8 cellular contexts compared by ENCODE assay signal in the genomic region with DNA sequence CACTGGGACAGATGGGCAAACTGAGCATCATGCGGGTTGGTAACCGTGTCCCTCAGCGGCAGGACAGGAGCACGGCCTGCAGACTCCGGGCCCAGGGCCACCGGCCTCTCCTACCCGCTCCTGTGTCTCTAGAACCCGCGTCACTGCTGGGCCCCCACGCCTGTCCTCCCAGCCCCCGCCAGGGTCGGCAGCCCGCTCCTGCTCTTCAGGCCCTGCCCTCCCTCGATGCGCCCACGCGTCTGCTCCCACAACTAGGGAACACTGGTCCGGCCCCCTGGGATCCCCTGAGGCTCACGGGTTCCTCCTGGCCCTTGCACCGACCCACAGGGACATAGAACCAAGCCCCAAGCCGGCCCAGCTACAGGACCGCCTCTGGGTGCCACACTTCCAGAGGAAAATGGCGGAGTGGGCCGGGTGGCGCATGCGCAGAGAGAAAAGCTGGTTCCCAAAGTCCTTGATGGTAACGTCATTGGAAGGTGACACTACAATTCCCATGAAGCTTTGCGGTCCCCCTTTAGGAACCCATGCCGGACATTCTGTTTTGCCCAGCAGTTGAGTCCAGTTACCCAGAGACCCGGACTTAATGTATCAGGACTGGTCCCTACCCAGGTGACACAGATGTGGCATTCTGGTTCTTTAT.
DNase-seq lines count a peak whose midpoint lies in the region; ATAC-seq, FAIRE-seq and TF ChIP-seq lines count a peak whose summit lies in the region.
"Not testable (repeated sequence)": the region's sequence is repeated elsewhere in the genome, so short reads cannot be mapped to it uniquely, and the experiment has no call there.

No MANE protein-coding gene starts in this region.

- not testable (repeated sequence) for H3K27ac Mint-ChIP-seq in chondrocyte (ENCODE audit: unreplicated experiment)

- FAIRE-seq in kidney (lab: Jason Lieb, UNC), result not testable (repeated sequence)

- H3K4me1 Mint-ChIP-seq in chondrocyte (ENCODE audit: low read depth), result not testable (repeated sequence)

- in situ Hi-C loops in astrocyte of the spinal cord (cut with HindIII; ENCODE audit: low sequenced_read_pairs), result not testable (repeated sequence)

- ATAC-seq in RWPE2 (ENCODE audit: low read depth); Right ventricle myocardium inferior: not testable (repeated sequence)

- intact Hi-C loops in Right ventricle myocardium inferior (cut with DNase I); kidney (cut with DNase I): not testable (repeated sequence)

- H3K27ac ChIP-seq in HL-60 (replicated peaks); RWPE2 (ENCODE audit: poor library complexity, severe bottlenecking); kidney (ENCODE audit: low read depth in 2 of 2, low read length in 2 of 2): not testable (repeated sequence)

- H3K4me1 ChIP-seq in RWPE2 (ENCODE audit: insufficient read depth, poor library complexity, severe bottlenecking); kidney (ENCODE audit: control insufficient read depth in 1 of 2, insufficient read depth in 1 of 2, low read depth in 1 of 2, low read length in 2 of 2): not testable (repeated sequence)

- not testable (repeated sequence) for TF ChIP-seq CTCF in AG10803 (conservative IDR thresholded peaks at IDR 0.05; ENCODE audit: low read length); GM06990 (IDR thresholded peaks at IDR 0.05; ENCODE audit: insufficient read depth, low read length, poor library complexity, severe bottlenecking); HL-60 (IDR thresholded peaks at IDR 0.05; ENCODE audit: insufficient read depth, low read length); RWPE2 (IDR thresholded peaks at IDR 0.05; ENCODE audit: poor library complexity, severe bottlenecking); astrocyte of the spinal cord (IDR thresholded peaks at IDR 0.05; ENCODE audit: low read depth, low read length); chondrocyte (IDR thresholded peaks at IDR 0.05); kidney (IDR thresholded peaks at IDR 0.05; ENCODE audit: borderline replicate concordance, extremely low read depth, insufficient read depth)

- not testable (repeated sequence) for H3K36me3 ChIP-seq in GM06990 (ENCODE audit: control insufficient read depth, insufficient read depth, low read length); RWPE2 (ENCODE audit: low read depth); kidney (ENCODE audit: control insufficient read depth in 1 of 2, insufficient read depth in 2 of 2, low read length in 2 of 2)

- H3K4me3 ChIP-seq in AG10803 (ENCODE audit: low read length), result peak overlapping the region; percentile 27; the same call in 1 of the 2 replicates
- H3K4me3 ChIP-seq in GM06990 (replicated peaks; ENCODE audit: low read depth, low read length), result peak overlapping the region; percentile 35; the same call in 1 of the 2 replicates
- H3K4me3 ChIP-seq in HL-60 (replicated peaks; ENCODE audit: insufficient read depth, low read length), result 0 out of 2 replicates have a peak overlapping the region, but pooled peaks have one; percentile 12
- H3K4me3 ChIP-seq in RWPE2 (ENCODE audit: severe bottlenecking); kidney (ENCODE audit: low read length in 2 of 2): not testable (repeated sequence)
- H3K4me3 ChIP-seq in astrocyte of the spinal cord (ENCODE audit: low read depth, low read length), result peak overlapping the region; percentile 17

- H3K9me3 Mint-ChIP-seq in chondrocyte (ENCODE audit: low read depth), result not testable (repeated sequence)

- H3K4me3 Mint-ChIP-seq in chondrocyte (ENCODE audit: unreplicated experiment), result not testable (repeated sequence)

- not testable (repeated sequence) for DNase-seq in AG10803 (ENCODE audit: low read depth); HL-60 (ENCODE audit: low read depth in 1 of 2, low spot score in 1 of 2); astrocyte of the spinal cord (ENCODE audit: low read depth, low spot score)
- peak; percentile 1 for DNase-seq in GM06990 (ENCODE audit: extremely low read depth, insufficient read length)
- peak; percentile 25 for DNase-seq in RWPE2 (ENCODE audit: low spot score)
- peak; percentile 37 for DNase-seq in chondrocyte (ENCODE audit: low spot score)
- peak; percentile 48 for DNase-seq in Right ventricle myocardium inferior (ENCODE audit: missing footprints)
- peak; percentile 45 for DNase-seq in kidney

- H3K9ac ChIP-seq in kidney (ENCODE audit: low read length in 2 of 2), result not testable (repeated sequence)

- not testable (repeated sequence) for H3K36me3 Mint-ChIP-seq in chondrocyte (ENCODE audit: low read depth)

- H3K27me3 ChIP-seq in GM06990 (replicated peaks; ENCODE audit: control insufficient read depth, insufficient read depth, low read length); HL-60 (ENCODE audit: insufficient read depth, poor library complexity, severe bottlenecking); RWPE2 (ENCODE audit: insufficient read depth, poor library complexity, severe bottlenecking): not testable (repeated sequence)

- not testable (repeated sequence) for H3K27me3 Mint-ChIP-seq in chondrocyte (ENCODE audit: low read depth)

- not testable (repeated sequence) for H3K9me3 ChIP-seq in RWPE2 (ENCODE audit: severe bottlenecking); kidney (ENCODE audit: control insufficient read depth in 1 of 2, low read length in 2 of 2)
